In the genomic region with DNA sequence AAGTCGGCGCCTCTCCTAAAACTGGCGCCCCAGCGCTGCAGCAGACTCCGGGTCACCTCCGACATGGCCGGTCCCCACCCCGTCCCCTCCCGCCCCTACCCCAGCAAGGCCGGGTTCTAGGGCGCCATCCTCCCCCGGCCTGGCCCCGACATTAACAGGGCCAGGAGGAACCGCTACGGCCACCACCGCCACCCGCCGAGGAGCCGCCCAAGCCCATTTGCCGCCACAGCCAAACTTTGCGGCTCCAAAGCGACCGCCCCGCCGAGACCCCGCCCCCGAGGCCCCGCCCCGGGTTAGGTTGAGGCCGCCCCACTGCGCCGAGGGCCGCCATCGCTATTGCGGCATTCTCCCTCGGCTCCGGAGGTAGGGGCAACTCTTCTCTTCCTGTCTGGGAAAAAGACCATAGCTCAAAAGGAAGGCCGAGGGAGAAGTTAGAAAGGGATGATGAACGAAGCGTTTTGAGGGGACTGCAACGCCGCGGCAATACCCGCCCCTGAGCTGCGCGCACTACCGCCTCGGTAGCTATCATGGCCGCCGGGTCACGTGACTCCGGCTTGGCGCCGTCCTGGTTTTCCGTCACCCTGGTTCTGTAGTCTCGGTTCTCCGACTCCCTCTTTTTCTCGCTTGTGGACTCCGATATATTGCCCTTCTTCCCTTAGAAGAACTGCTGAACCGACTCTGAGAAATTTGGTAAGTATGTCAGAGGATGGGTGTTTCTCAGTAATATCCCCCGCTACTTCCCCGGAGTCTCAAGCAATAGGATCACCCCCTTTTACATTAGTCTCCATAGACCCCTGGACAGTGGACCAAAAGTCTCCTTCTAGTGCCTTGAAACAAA, we compare ENCODE assay signal across 8 cellular contexts. TPM values are rescaled to one million over a fixed set of nuclear protein-coding genes. Genes with fewer than 3 reads are reported as not detected.
DNase-seq lines count a peak whose midpoint lies in the region; ATAC-seq and TF ChIP-seq lines count a peak whose summit lies in the region.

A gene with protein sequence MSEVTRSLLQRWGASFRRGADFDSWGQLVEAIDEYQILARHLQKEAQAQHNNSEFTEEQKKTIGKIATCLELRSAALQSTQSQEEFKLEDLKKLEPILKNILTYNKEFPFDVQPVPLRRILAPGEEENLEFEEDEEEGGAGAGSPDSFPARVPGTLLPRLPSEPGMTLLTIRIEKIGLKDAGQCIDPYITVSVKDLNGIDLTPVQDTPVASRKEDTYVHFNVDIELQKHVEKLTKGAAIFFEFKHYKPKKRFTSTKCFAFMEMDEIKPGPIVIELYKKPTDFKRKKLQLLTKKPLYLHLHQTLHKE (minus strand): TSS at position 239 of the 838 bp plus-strand sequence. CDS start 174 bp downstream, at position 65.
A gene with protein sequence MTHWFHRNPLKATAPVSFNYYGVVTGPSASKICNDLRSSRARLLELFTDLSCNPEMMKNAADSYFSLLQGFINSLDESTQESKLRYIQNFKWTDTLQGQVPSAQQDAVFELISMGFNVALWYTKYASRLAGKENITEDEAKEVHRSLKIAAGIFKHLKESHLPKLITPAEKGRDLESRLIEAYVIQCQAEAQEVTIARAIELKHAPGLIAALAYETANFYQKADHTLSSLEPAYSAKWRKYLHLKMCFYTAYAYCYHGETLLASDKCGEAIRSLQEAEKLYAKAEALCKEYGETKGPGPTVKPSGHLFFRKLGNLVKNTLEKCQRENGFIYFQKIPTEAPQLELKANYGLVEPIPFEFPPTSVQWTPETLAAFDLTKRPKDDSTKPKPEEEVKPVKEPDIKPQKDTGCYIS (plus strand): TSS at position 312 of the 838 bp plus-strand sequence. CDS start 3,136 bp downstream, outside the sequence.

- peaks cover 12% of the 10 kb centered on the region for H3K36me3 Mint-ChIP-seq in activated naive CD4-positive, alpha-beta T cell treated with anti-CD3 and anti-CD28 coated beads, Interleukin-2, amount 50 U/mL, for 24 hours

- peaks cover 3% of the 10 kb centered on the region for H4K20me1 ChIP-seq in osteoblast (ENCODE audit: insufficient read depth, low read length)

- peaks cover 11% of the 10 kb centered on the region for H3K4me1 ChIP-seq in osteoblast (ENCODE audit: insufficient read depth, low read length)
- peaks cover 17% of the 10 kb centered on the region for H3K4me1 ChIP-seq in testis

- H3K4me3 ChIP-seq in osteoblast (ENCODE audit: insufficient read depth, low read length) (peak within 1 kb of the TSS; percentile 84), testis (peak within 1 kb of the TSS; percentile 77 to 84)

- H3K79me2 ChIP-seq in osteoblast (ENCODE audit: insufficient read depth, low read length): peaks cover 76% of the 10 kb centered on the region

- POLR2A ChIA-PET in GM10248 (lab: Yijun Ruan, JAX): interaction anchor here (1.1 kb wide), 1 partner anchor 68 kb away, joined by 4 read pairs; no protein-coding TSS in a partner anchor

- TF ChIP-seq CTCF in GM10248 (IDR thresholded peaks at IDR 0.05; ENCODE audit: control extremely low read depth, extremely low read depth, low read depth, missing control alignments) (no peak), osteoblast (IDR thresholded peaks at IDR 0.05; ENCODE audit: extremely low read depth, low read depth, low read length) (no peak), testis (IDR thresholded peaks at IDR 0.05) (no peak)

- WGBS in testis, 2 donors: 0 to 2% methylated on average over 20 to 47 of the region's 62 CpGs

- peaks cover 18% of the 10 kb centered on the region for H3K36me3 ChIP-seq in osteoblast (ENCODE audit: insufficient read depth, low read length)
- no peaks in the 10 kb centered on the region for H3K36me3 ChIP-seq in testis (ENCODE audit: low read depth, missing control alignments)

- H3K27ac ChIP-seq in osteoblast (ENCODE audit: low read depth, low read length) (peak within 1 kb of the TSS; percentile 99), testis (peak within 1 kb of the TSS; percentile 83 to 96)

- H3K4me3 Mint-ChIP-seq in activated naive CD4-positive, alpha-beta T cell treated with anti-CD3 and anti-CD28 coated beads, Interleukin-2, amount 50 U/mL, for 24 hours: peak within 1 kb of the TSS; percentile 99

- CTCF ChIA-PET in GM10248 (lab: Yijun Ruan, JAX): interaction anchor here (1.5 to 1.7 kb wide), 4 partner anchors 9 to 248 kb away, joined by 3 to 6 read pairs (median 4); no protein-coding TSS in a partner anchor

- peak within 1 kb of the TSS; percentile 100 for H3K27ac Mint-ChIP-seq in activated naive CD4-positive, alpha-beta T cell treated with anti-CD3 and anti-CD28 coated beads, Interleukin-2, amount 50 U/mL, for 24 hours

- intact Hi-C loops in testis (cut with DNase I; ENCODE audit: low total_unique reads): no loop called here

- no peaks in the 10 kb centered on the region for H3K27me3 Mint-ChIP-seq in activated naive CD4-positive, alpha-beta T cell treated with anti-CD3 and anti-CD28 coated beads, Interleukin-2, amount 50 U/mL, for 24 hours

- peak within 1 kb of the TSS; percentile 92 for H3K4me2 ChIP-seq in osteoblast (ENCODE audit: insufficient read depth, low read length)

- ATAC-seq in HG02623 (IDR thresholded peaks at IDR 0.05; ENCODE audit: unreplicated experiment) (peak; percentile 71), SK-N-SH treated with all-trans-retinoic acid at 6 μM for 48 hours (peak; percentile 88)

- TF ChIP-seq POLR2A in testis (IDR thresholded peaks at IDR 0.05): no peak

- no peaks in the 10 kb centered on the region for H3K27me3 ChIP-seq in osteoblast (ENCODE audit: insufficient read depth, low read length)
- H3K27me3 ChIP-seq in testis: no peaks in the 10 kb centered on the region

- no peaks in the 10 kb centered on the region for H3K9me3 Mint-ChIP-seq in activated naive CD4-positive, alpha-beta T cell treated with anti-CD3 and anti-CD28 coated beads, Interleukin-2, amount 50 U/mL, for 24 hours

- DNase-seq in GM10248 (ENCODE audit: extremely low spot score): peak; percentile 94
- DNase-seq in NCI-H1092 treated with DMSO at 0.1 percent for 48 hours (lab: John Stamatoyannopoulos, UW): peak; percentile 97
- peak; percentile 91 for DNase-seq in globus pallidus (ENCODE audit: low spot score)
- DNase-seq in osteoblast (ENCODE audit: insufficient read length, low spot score, missing footprints): peak; percentile 96
- peak; percentile 95 for DNase-seq in testis

- H3K9me3 ChIP-seq in osteoblast (ENCODE audit: low read depth, low read length): no peaks in the 10 kb centered on the region
- H3K9me3 ChIP-seq in testis: no peaks in the 10 kb centered on the region

- H3K4me1 Mint-ChIP-seq in activated naive CD4-positive, alpha-beta T cell treated with anti-CD3 and anti-CD28 coated beads, Interleukin-2, amount 50 U/mL, for 24 hours: peaks cover 62% of the 10 kb centered on the region

- H2AFZ ChIP-seq in osteoblast (ENCODE audit: low read length): peak within 1 kb of the TSS; percentile 96

TF ChIP-seq in SK-N-SH treated with all-trans-retinoic acid at 6 μM for 48 hours, 23 proteins besides CTCF, POLR2A, EP300 and RAD21:
- TF ChIP-seq ZFP3 (CRISPR knock-in tag; IDR thresholded peaks at IDR 0.05) (no peak), ZC3H10 (CRISPR knock-in tag; IDR thresholded peaks at IDR 0.05) (peak; percentile 51; the same call in 1 of the 2 replicates), GLIS3 (CRISPR knock-in tag; IDR thresholded peaks at IDR 0.05) (no peak), SNAI2 (CRISPR knock-in tag; IDR thresholded peaks at IDR 0.05) (no peak), ZNF70 (CRISPR knock-in tag; IDR thresholded peaks at IDR 0.05) (no peak)
- TF ChIP-seq, protein P1, sequence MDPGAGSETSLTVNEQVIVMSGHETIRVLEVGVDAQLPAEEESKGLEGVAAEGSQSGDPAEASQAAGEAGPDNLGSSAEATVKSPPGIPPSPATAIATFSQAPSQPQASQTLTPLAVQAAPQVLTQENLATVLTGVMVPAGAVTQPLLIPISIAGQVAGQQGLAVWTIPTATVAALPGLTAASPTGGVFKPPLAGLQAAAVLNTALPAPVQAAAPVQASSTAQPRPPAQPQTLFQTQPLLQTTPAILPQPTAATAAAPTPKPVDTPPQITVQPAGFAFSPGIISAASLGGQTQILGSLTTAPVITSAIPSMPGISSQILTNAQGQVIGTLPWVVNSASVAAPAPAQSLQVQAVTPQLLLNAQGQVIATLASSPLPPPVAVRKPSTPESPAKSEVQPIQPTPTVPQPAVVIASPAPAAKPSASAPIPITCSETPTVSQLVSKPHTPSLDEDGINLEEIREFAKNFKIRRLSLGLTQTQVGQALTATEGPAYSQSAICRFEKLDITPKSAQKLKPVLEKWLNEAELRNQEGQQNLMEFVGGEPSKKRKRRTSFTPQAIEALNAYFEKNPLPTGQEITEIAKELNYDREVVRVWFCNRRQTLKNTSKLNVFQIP (CRISPR knock-in tag; IDR thresholded peaks at IDR 0.05; ENCODE audit: borderline replicate concordance, low read depth): 0 out of 2 replicates have a peak, but pooled peaks have one; percentile 58

RNA-seq across cellular contexts. Expression of the first gene that starts in this region (rescaled TPM):
- total RNA-seq in osteoblast (45.6 and 54.2 TPM in 2 replicates), testis (10 to 100 TPM; 66.8 to 73.1 TPM)
- 83.5 TPM for polyA plus RNA-seq in testis (ENCODE audit: insufficient read depth, low read depth, low replicate concordance)

RNA-seq across cellular contexts. Expression of the second gene that starts in this region (rescaled TPM):
- total RNA-seq in osteoblast (77.4 and 79.3 TPM in 2 replicates), testis (10 to 100 TPM; 37.3 to 41.3 TPM)
- 20.8 TPM for polyA plus RNA-seq in testis (ENCODE audit: insufficient read depth, low read depth, low replicate concordance)

Comparison
In these comparisons a context has a peak if more than half of its experiments do, and no peak if none do; other contexts are left out.
1. Peak in every context shown above with its lines: DNase-seq, ATAC-seq, H3K4me3 ChIP-seq and H3K27ac ChIP-seq.